In the genomic region with DNA sequence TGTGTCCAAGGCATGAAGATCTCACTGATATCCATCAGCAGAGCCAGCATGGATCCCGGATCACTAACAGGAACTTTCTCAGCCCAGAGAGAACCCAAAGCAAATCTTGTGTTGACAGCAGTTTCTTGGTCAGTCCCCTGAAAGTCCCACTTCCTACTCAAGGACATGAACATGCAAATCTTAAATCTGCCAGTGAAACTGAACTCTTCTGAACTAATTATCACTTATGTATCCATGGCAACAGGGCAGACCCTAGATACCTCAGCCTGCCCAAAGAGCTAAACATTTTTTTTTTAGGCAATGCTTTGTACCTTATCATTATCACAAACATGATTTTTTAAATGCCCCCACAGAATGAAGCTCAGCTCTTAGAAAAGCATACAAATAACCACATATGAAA, we compare ENCODE assay signal across 14 cellular contexts.
A peak's percentile ranks its signal among the peaks of the same experiment; 100 is the strongest.
DNase-seq lines count a peak whose midpoint lies in the region; ATAC-seq, FAIRE-seq and TF ChIP-seq lines count a peak whose summit lies in the region.
"Had no signal": no experiment of that assay in that cellular context is flagged by ENCODE, and none has a peak within 500 bp of the region (broad histone marks: within the 10 kb centered on the region; RNA-seq: fewer than 3 reads in every experiment).

No MANE protein-coding gene starts in this region.

- ATAC-seq in HG02571 (IDR thresholded peaks at IDR 0.05; ENCODE audit: unreplicated experiment) (peak; percentile 98), HG03159 (IDR thresholded peaks at IDR 0.05; ENCODE audit: unreplicated experiment) (peak; percentile 99)
- ATAC-seq: activated CD8-positive, alpha-beta T cell treated with anti-CD3 and anti-CD28 coated beads, Interleukin-2, amount 10 ng/mL, durations not matched to agents 7 days and 5 days; left lobe of liver had no signal

- no peaks in the 10 kb centered on the region for H3K4me1 ChIP-seq in vagina

- H3K36me3 ChIP-seq in vagina, result no peaks in the 10 kb centered on the region

- no peaks in the 10 kb centered on the region for H3K27me3 ChIP-seq in vagina
- H3K27me3 ChIP-seq: dorsolateral prefrontal cortex had no signal

- H3K27ac ChIP-seq in vagina, result no peak overlapping the region
- H3K27ac ChIP-seq: dorsolateral prefrontal cortex had no signal

- no peak for TF ChIP-seq CTCF in GM12864 (IDR thresholded peaks at IDR 0.05; ENCODE audit: low read depth, low read length, missing control alignments)
- TF ChIP-seq CTCF in vagina (IDR thresholded peaks at IDR 0.05), result no peak

- FAIRE-seq in GM19239 (lab: Jason Lieb, UNC), result peak; percentile 76

- intact Hi-C loops in vagina (cut with DNase I), result no loop called here

- H3K4me3 ChIP-seq in GM12864 (ENCODE audit: low read depth, low read length) (no peak overlapping the region), vagina (no peak overlapping the region)
- H3K4me3 ChIP-seq: dorsolateral prefrontal cortex had no signal

- DNase-seq in GM12864 (ENCODE audit: low read depth) (peak; percentile 5), GM19239 (ENCODE audit: insufficient read length, low spot score) (peak; percentile 5), hepatic stellate cell (ENCODE audit: low spot score) (no peak), vagina (ENCODE audit: extremely low spot score in 2 of 2) (no peak), T-helper 1 cell (no peak)
- DNase-seq in activated CD4-positive, CD25-positive, alpha-beta regulatory T cell treated with anti-CD3 and anti-CD28 coated beads, Interleukin-2, amount 50 U/mL, for 72 hours, result no peak
- DNase-seq: activated CD8-positive, alpha-beta T cell treated with anti-CD3 and anti-CD28 coated beads, Interleukin-2, amount 10 ng/mL, durations not matched to agents 7 days and 5 days; activated naive CD8-positive, alpha-beta T cell treated with anti-CD3 and anti-CD28 coated beads, Interleukin-2, amount 10 ng/mL, durations not matched to agents 7 days and 5 days; dorsolateral prefrontal cortex; NCI-H1694; nucleus accumbens had no signal

- no peaks in the 10 kb centered on the region for H3K9me3 ChIP-seq in vagina

- TF ChIP-seq POLR2A in vagina (IDR thresholded peaks at IDR 0.05), result no peak

Comparison
In these comparisons a context has a peak if more than half of its experiments do, and no peak if none do; other contexts are left out.
1. DNase-seq: peak in GM12864 (single experiment) and GM19239 (single experiment); none in hepatic stellate cell (single experiment), vagina (0 of 2), activated CD4-positive, CD25-positive, alpha-beta regulatory T cell treated with anti-CD3 and anti-CD28 coated beads, Interleukin-2, amount 50 U/mL, for 72 hours (single experiment) and T-helper 1 cell (0 of 5).